In the genomic region with DNA sequence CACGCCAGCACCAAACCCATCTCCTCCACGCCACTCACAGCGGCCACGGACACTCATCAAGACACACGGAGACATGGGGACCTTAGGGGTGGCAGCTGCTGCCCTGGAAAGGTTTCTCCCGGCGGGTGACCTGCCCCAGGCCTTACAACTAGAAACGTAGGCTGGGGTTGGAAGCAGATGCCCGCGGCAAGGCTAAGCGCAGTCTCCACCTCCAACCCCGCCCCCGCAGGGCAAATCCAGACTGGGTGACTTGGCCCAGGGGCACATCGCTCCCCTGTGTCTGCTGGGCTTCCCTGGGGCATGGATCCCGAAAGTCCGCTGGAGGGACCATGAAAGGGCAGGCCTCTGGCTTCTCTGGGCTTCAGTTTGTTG, we compare ENCODE assay signal across 8 cellular contexts. TPM values are rescaled to one million over a fixed set of nuclear protein-coding genes. Genes with fewer than 3 reads are reported as not detected.
DNase-seq lines count a peak whose midpoint lies in the region; ATAC-seq, FAIRE-seq and TF ChIP-seq lines count a peak whose summit lies in the region.

No MANE protein-coding gene starts in this region.

- DNase-seq in activated CD8-positive, alpha-beta T cell treated with anti-CD3 and anti-CD28 coated beads for 36 hours: no peak
- DNase-seq in activated CD8-positive, alpha-beta T cell treated with anti-CD3 and anti-CD28 coated beads, Interleukin-2, amount 10 ng/mL, durations not matched to agents 7 days and 5 days: no peak
- DNase-seq in breast epithelium (ENCODE audit: low spot score in 2 of 2) (no peak), left lung (no peak), sigmoid colon (no peak), GM12892 (ENCODE audit: insufficient read length) (no peak)
- no peak for DNase-seq in activated CD4-positive, alpha-beta T cell treated with anti-CD3 and anti-CD28 coated beads, Interleukin-2, amount 10 ng/mL, durations not matched to agents 24 days and 14 days

- FAIRE-seq in GM12892 (lab: Jason Lieb, UNC): no peak

- CTCF ChIA-PET in activated CD8-positive, alpha-beta T cell treated with anti-CD3 and anti-CD28 coated beads for 36 hours (lab: Charles Lee): no interaction called here
- CTCF ChIA-PET in activated CD8-positive, alpha-beta T cell treated with anti-CD3 and anti-CD28 coated beads, Interleukin-2, amount 10 ng/mL, durations not matched to agents 7 days and 5 days (lab: Charles Lee): no interaction called here

- TF ChIP-seq POLR2A in breast epithelium (IDR thresholded peaks at IDR 0.05) (no peak), sigmoid colon (IDR thresholded peaks at IDR 0.05) (no peak), GM12892 (IDR thresholded peaks at IDR 0.05; ENCODE audit: low read depth, low read length) (no peak)

- 34 to 58% methylated on average over 16 of the region's 16 CpGs for WGBS in sigmoid colon, 2 donors

- peak; percentile 6 for ATAC-seq in activated CD8-positive, alpha-beta T cell treated with anti-CD3 and anti-CD28 coated beads for 36 hours
- no peak for ATAC-seq in activated CD8-positive, alpha-beta T cell treated with anti-CD3 and anti-CD28 coated beads, Interleukin-2, amount 10 ng/mL, durations not matched to agents 7 days and 5 days
- ATAC-seq in left lung: peak; percentile 8
- ATAC-seq in stimulated activated memory B cell treated with anti-CD40 and anti-IgM and Interleukin-4, amounts not matched to agents 10 μg/mL and 1 μg/mL and 100 μg/mL, for 72 hours: no peak

- H3K36me3 ChIP-seq in breast epithelium (no peaks in the 10 kb centered on the region), left lung (no peaks in the 10 kb centered on the region), sigmoid colon (peaks cover 0 to 35% (median 15%) of the 10 kb centered on the region in 4 donors)

- no peak for TF ChIP-seq CTCF in activated CD8-positive, alpha-beta T cell treated with anti-CD3 and anti-CD28 coated beads for 36 hours (IDR thresholded peaks at IDR 0.05)
- TF ChIP-seq CTCF in breast epithelium (IDR thresholded peaks at IDR 0.05) (no peak), left lung (IDR thresholded peaks at IDR 0.05) (no peak), sigmoid colon (IDR thresholded peaks at IDR 0.05) (no peak)

- peaks cover 0 to 28% of the 10 kb centered on the region in 2 donors for H3K27me3 ChIP-seq in breast epithelium
- H3K27me3 ChIP-seq in left lung: peaks cover 12 to 55% of the 10 kb centered on the region in 2 donors
- H3K27me3 ChIP-seq in sigmoid colon: peaks cover 0 to 6% (median 0%) of the 10 kb centered on the region in 3 donors

- H3K36me3 Mint-ChIP-seq in activated CD8-positive, alpha-beta T cell treated with anti-CD3 and anti-CD28 coated beads for 36 hours (ENCODE audit: low read depth): no peaks in the 10 kb centered on the region
- H3K36me3 Mint-ChIP-seq in activated CD8-positive, alpha-beta T cell treated with anti-CD3 and anti-CD28 coated beads, Interleukin-2, amount 10 ng/mL, durations not matched to agents 7 days and 5 days (ENCODE audit: low read depth): no peaks in the 10 kb centered on the region
- peaks cover 5% of the 10 kb centered on the region for H3K36me3 Mint-ChIP-seq in stimulated activated memory B cell treated with anti-CD40 and anti-IgM and Interleukin-4, amounts not matched to agents 10 μg/mL and 1 μg/mL and 100 μg/mL, for 72 hours
- H3K36me3 Mint-ChIP-seq in activated CD4-positive, alpha-beta T cell treated with anti-CD3 and anti-CD28 coated beads, Interleukin-2, amount 10 ng/mL, durations not matched to agents 24 days and 14 days (ENCODE audit: low read depth): no peaks in the 10 kb centered on the region

- POLR2A ChIA-PET in activated CD8-positive, alpha-beta T cell treated with anti-CD3 and anti-CD28 coated beads for 36 hours (lab: Charles Lee): no interaction called here
- POLR2A ChIA-PET in activated CD8-positive, alpha-beta T cell treated with anti-CD3 and anti-CD28 coated beads, Interleukin-2, amount 10 ng/mL, durations not matched to agents 7 days and 5 days (lab: Charles Lee): no interaction called here

- H3K9me3 Mint-ChIP-seq in activated CD8-positive, alpha-beta T cell treated with anti-CD3 and anti-CD28 coated beads for 36 hours: no peaks in the 10 kb centered on the region
- H3K9me3 Mint-ChIP-seq in activated CD8-positive, alpha-beta T cell treated with anti-CD3 and anti-CD28 coated beads, Interleukin-2, amount 10 ng/mL, durations not matched to agents 7 days and 5 days (ENCODE audit: insufficient read depth): no peaks in the 10 kb centered on the region
- H3K9me3 Mint-ChIP-seq in stimulated activated memory B cell treated with anti-CD40 and anti-IgM and Interleukin-4, amounts not matched to agents 10 μg/mL and 1 μg/mL and 100 μg/mL, for 72 hours: peaks cover 6% of the 10 kb centered on the region
- no peaks in the 10 kb centered on the region for H3K9me3 Mint-ChIP-seq in activated CD4-positive, alpha-beta T cell treated with anti-CD3 and anti-CD28 coated beads, Interleukin-2, amount 10 ng/mL, durations not matched to agents 24 days and 14 days

- H3K27ac ChIP-seq in breast epithelium (no peak overlapping the region), left lung (no peak overlapping the region), sigmoid colon (peak overlapping the region in 2 of 4 donors; percentile 8 to 47)

- peaks cover 0 to 9% of the 10 kb centered on the region in 2 donors for H3K4me1 ChIP-seq in breast epithelium
- H3K4me1 ChIP-seq in left lung: peaks cover 6 to 12% of the 10 kb centered on the region in 2 donors
- peaks cover 0 to 13% (median 11%) of the 10 kb centered on the region in 4 donors for H3K4me1 ChIP-seq in sigmoid colon

- H3K27ac Mint-ChIP-seq in activated CD8-positive, alpha-beta T cell treated with anti-CD3 and anti-CD28 coated beads for 36 hours: no peak overlapping the region
- H3K27ac Mint-ChIP-seq in activated CD8-positive, alpha-beta T cell treated with anti-CD3 and anti-CD28 coated beads, Interleukin-2, amount 10 ng/mL, durations not matched to agents 7 days and 5 days: no peak overlapping the region
- H3K27ac Mint-ChIP-seq in stimulated activated memory B cell treated with anti-CD40 and anti-IgM and Interleukin-4, amounts not matched to agents 10 μg/mL and 1 μg/mL and 100 μg/mL, for 72 hours: no peak overlapping the region
- H3K27ac Mint-ChIP-seq in activated CD4-positive, alpha-beta T cell treated with anti-CD3 and anti-CD28 coated beads, Interleukin-2, amount 10 ng/mL, durations not matched to agents 24 days and 14 days: no peak overlapping the region

- H3K4me3 Mint-ChIP-seq in activated CD8-positive, alpha-beta T cell treated with anti-CD3 and anti-CD28 coated beads for 36 hours: peak overlapping the region; percentile 10
- no peak overlapping the region for H3K4me3 Mint-ChIP-seq in activated CD8-positive, alpha-beta T cell treated with anti-CD3 and anti-CD28 coated beads, Interleukin-2, amount 10 ng/mL, durations not matched to agents 7 days and 5 days
- peak overlapping the region; percentile 34 for H3K4me3 Mint-ChIP-seq in stimulated activated memory B cell treated with anti-CD40 and anti-IgM and Interleukin-4, amounts not matched to agents 10 μg/mL and 1 μg/mL and 100 μg/mL, for 72 hours
- no peak overlapping the region for H3K4me3 Mint-ChIP-seq in activated CD4-positive, alpha-beta T cell treated with anti-CD3 and anti-CD28 coated beads, Interleukin-2, amount 10 ng/mL, durations not matched to agents 24 days and 14 days

- peaks cover 9% of the 10 kb centered on the region for H3K4me1 Mint-ChIP-seq in activated CD8-positive, alpha-beta T cell treated with anti-CD3 and anti-CD28 coated beads for 36 hours (ENCODE audit: low read depth)
- H3K4me1 Mint-ChIP-seq in activated CD8-positive, alpha-beta T cell treated with anti-CD3 and anti-CD28 coated beads, Interleukin-2, amount 10 ng/mL, durations not matched to agents 7 days and 5 days (ENCODE audit: low read depth): peaks cover 9% of the 10 kb centered on the region
- H3K4me1 Mint-ChIP-seq in stimulated activated memory B cell treated with anti-CD40 and anti-IgM and Interleukin-4, amounts not matched to agents 10 μg/mL and 1 μg/mL and 100 μg/mL, for 72 hours: peaks cover 13% of the 10 kb centered on the region
- no peaks in the 10 kb centered on the region for H3K4me1 Mint-ChIP-seq in activated CD4-positive, alpha-beta T cell treated with anti-CD3 and anti-CD28 coated beads, Interleukin-2, amount 10 ng/mL, durations not matched to agents 24 days and 14 days

- no peak for TF ChIP-seq EP300 in sigmoid colon (IDR thresholded peaks at IDR 0.05)

- intact Hi-C loops in activated CD8-positive, alpha-beta T cell treated with anti-CD3 and anti-CD28 coated beads for 36 hours (cut with micrococcal nuclease): no loop called here
- intact Hi-C loops in breast epithelium (cut with DNase I; ENCODE audit: low total_unique reads) (no loop called here), left lung (cut with DNase I) (no loop called here), sigmoid colon (cut with DNase I) (no loop called here)
- intact Hi-C loops in activated CD4-positive, alpha-beta T cell treated with anti-CD3 and anti-CD28 coated beads, Interleukin-2, amount 10 ng/mL, durations not matched to agents 24 days and 14 days (cut with micrococcal nuclease): no loop called here

- peaks cover 37% of the 10 kb centered on the region for H3K27me3 Mint-ChIP-seq in activated CD8-positive, alpha-beta T cell treated with anti-CD3 and anti-CD28 coated beads for 36 hours
- peaks cover 19% of the 10 kb centered on the region for H3K27me3 Mint-ChIP-seq in activated CD8-positive, alpha-beta T cell treated with anti-CD3 and anti-CD28 coated beads, Interleukin-2, amount 10 ng/mL, durations not matched to agents 7 days and 5 days (ENCODE audit: low read depth)
- H3K27me3 Mint-ChIP-seq in stimulated activated memory B cell treated with anti-CD40 and anti-IgM and Interleukin-4, amounts not matched to agents 10 μg/mL and 1 μg/mL and 100 μg/mL, for 72 hours: peaks cover 91% of the 10 kb centered on the region
- H3K27me3 Mint-ChIP-seq in activated CD4-positive, alpha-beta T cell treated with anti-CD3 and anti-CD28 coated beads, Interleukin-2, amount 10 ng/mL, durations not matched to agents 24 days and 14 days: peaks cover 28% of the 10 kb centered on the region

- H3K4me3 ChIP-seq in breast epithelium (peak overlapping the region in 2 of 3 donors; percentile 43 to 66), left lung (no peak overlapping the region), sigmoid colon (peak overlapping the region in 2 of 4 donors; percentile 39 to 44)

- H3K9me3 ChIP-seq in breast epithelium (peaks cover 9 to 11% of the 10 kb centered on the region in 2 donors), left lung (peaks cover 0 to 8% of the 10 kb centered on the region in 2 donors), sigmoid colon (no peaks in the 10 kb centered on the region)

RNA-seq across cellular contexts. Expression of a gene that starts 12.0 kb away (rescaled TPM):
- 10 to 100 TPM in 1 of 2 experiments, 1 to 10 TPM in 1; 9.8 to 11.5 TPM for total RNA-seq in activated CD8-positive, alpha-beta T cell treated with anti-CD3 and anti-CD28 coated beads for 36 hours
- 1 to 10 TPM; 1.8 to 3.1 TPM for total RNA-seq in activated CD8-positive, alpha-beta T cell treated with anti-CD3 and anti-CD28 coated beads, Interleukin-2, amount 10 ng/mL, durations not matched to agents 7 days and 5 days
- 100 to 1,000 TPM; 167 to 514 (median 190) TPM for total RNA-seq in breast epithelium
- total RNA-seq in left lung: 10 to 100 TPM; 76.7 to 99.7 TPM
- 10 to 100 TPM; 65.8 to 84.2 (median 76.5) TPM for total RNA-seq in sigmoid colon
- polyA plus RNA-seq in sigmoid colon: 1,000 to 10,000 TPM in 1 of 3 donors, 100 to 1,000 TPM in 2; 369 to 1,420 (median 483) TPM
- polyA plus RNA-seq in GM12892 (2012; ENCODE audit: missing spikeins): 3.5 TPM
- total RNA-seq in activated CD4-positive, alpha-beta T cell treated with anti-CD3 and anti-CD28 coated beads, Interleukin-2, amount 10 ng/mL, durations not matched to agents 24 days and 14 days: 3.2 and 4.5 TPM in 2 replicates

Comparison
In these comparisons a context has a peak if more than half of its experiments do, and no peak if none do; other contexts are left out.
1. ATAC-seq: peak in activated CD8-positive, alpha-beta T cell treated with anti-CD3 and anti-CD28 coated beads for 36 hours (single experiment) and left lung (single experiment); none in activated CD8-positive, alpha-beta T cell treated with anti-CD3 and anti-CD28 coated beads, Interleukin-2, amount 10 ng/mL, durations not matched to agents 7 days and 5 days (single experiment) and stimulated activated memory B cell treated with anti-CD40 and anti-IgM and Interleukin-4, amounts not matched to agents 10 μg/mL and 1 μg/mL and 100 μg/mL, for 72 hours (single experiment).
2. H3K4me3 Mint-ChIP-seq: peak in activated CD8-positive, alpha-beta T cell treated with anti-CD3 and anti-CD28 coated beads for 36 hours (single experiment) and stimulated activated memory B cell treated with anti-CD40 and anti-IgM and Interleukin-4, amounts not matched to agents 10 μg/mL and 1 μg/mL and 100 μg/mL, for 72 hours (single experiment); none in activated CD8-positive, alpha-beta T cell treated with anti-CD3 and anti-CD28 coated beads, Interleukin-2, amount 10 ng/mL, durations not matched to agents 7 days and 5 days (single experiment) and activated CD4-positive, alpha-beta T cell treated with anti-CD3 and anti-CD28 coated beads, Interleukin-2, amount 10 ng/mL, durations not matched to agents 24 days and 14 days (single experiment).
3. H3K4me3 ChIP-seq: peak in breast epithelium (2 of 3); none in left lung (0 of 2).
4. RNA of a gene that starts 12.0 kb away (total RNA-seq): 167 to 514 TPM in breast epithelium, 76.7 to 99.7 TPM in left lung and 65.8 to 84.2 TPM in sigmoid colon; 9.8 to 11.5 TPM in activated CD8-positive, alpha-beta T cell treated with anti-CD3 and anti-CD28 coated beads for 36 hours, 3.2 to 4.5 TPM in activated CD4-positive, alpha-beta T cell treated with anti-CD3 and anti-CD28 coated beads, Interleukin-2, amount 10 ng/mL, durations not matched to agents 24 days and 14 days and 1.8 to 3.1 TPM in activated CD8-positive, alpha-beta T cell treated with anti-CD3 and anti-CD28 coated beads, Interleukin-2, amount 10 ng/mL, durations not matched to agents 7 days and 5 days; every median in the first group is over 4 times any median in the second.